ENCODE assay signal across 8 cellular contexts in genomic region chr7:76310102-76310957, GRCh38. TPM values are rescaled to one million over a fixed set of nuclear protein-coding genes. Genes with fewer than 3 reads are reported as not detected.
DNase-seq lines count a peak whose midpoint lies in the region; ATAC-seq lines count a peak whose summit lies in the region.

No MANE protein-coding gene starts in this region.

- no peak for ATAC-seq in GM21515 (IDR thresholded peaks at IDR 0.05; ENCODE audit: unreplicated experiment)
- no peak for ATAC-seq in HG03175 (IDR thresholded peaks at IDR 0.05; ENCODE audit: unreplicated experiment)
- no peak for ATAC-seq in HG03095 (IDR thresholded peaks at IDR 0.05; ENCODE audit: unreplicated experiment)

- no peaks in the 10 kb centered on the region for H3K27me3 ChIP-seq in SJCRH30

- DNase-seq in NCI-H1417 (lab: John Stamatoyannopoulos, UW), result peak; percentile 67 to 89 (median 72)
- peak; percentile 98 to 99 for DNase-seq in SJCRH30
- peak; percentile 68 for DNase-seq in globus pallidus (ENCODE audit: low spot score)
- DNase-seq in substantia nigra (lab: John Stamatoyannopoulos, UW), result peak in 41 of 49 donors; percentile 9 to 89 (median 56)
- no peak for DNase-seq in GDM1 (lab: John Stamatoyannopoulos, UW)

- no peaks in the 10 kb centered on the region for H3K9me3 ChIP-seq in SJCRH30 (replicated peaks)

- peaks cover 25% of the 10 kb centered on the region for H3K4me1 ChIP-seq in SJCRH30

- peak overlapping the region; percentile 60 for H3K27ac ChIP-seq in SJCRH30
- H3K27ac ChIP-seq in substantia nigra (ENCODE audit: low read depth, low read length, poor library complexity, severe bottlenecking), result peak overlapping the region; percentile 60

- no peak overlapping the region; the same call in 1 of the 2 replicates for H3K4me3 ChIP-seq in SJCRH30

- H3K36me3 ChIP-seq in SJCRH30, result no peaks in the 10 kb centered on the region

RNA-seq across cellular contexts. Expression of gene HSPB1, which starts 7.9 kb away (rescaled TPM):
- 116 and 118 TPM in 2 replicates for total RNA-seq in SJCRH30 (2014; rRNA removed; shearing (Covaris generic))

RNA-seq across cellular contexts. Expression of gene YWHAG, which starts 48.5 kb away (rescaled TPM):
- total RNA-seq in SJCRH30 (2014; rRNA removed; shearing (Covaris generic)), result 180 and 190 TPM in 2 replicates
